Comparison of ENCODE assay signal across 1 cellular context in genomic region chr17:76131692-76132573, GRCh38.
TF ChIP-seq lines count a peak whose summit lies in the region.

No MANE protein-coding gene starts in this region.

TF ChIP-seq in HepG2, 621 proteins besides CTCF, POLR2A, EP300 and RAD21 (continued from another document and continues in another):
- TF ChIP-seq ZNF710 (CRISPR knock-in tag; IDR thresholded peaks at IDR 0.05; ENCODE audit: borderline replicate concordance) (no peak), AFF4 (CRISPR knock-in tag; IDR thresholded peaks at IDR 0.05) (no peak), ZNF570 (CRISPR knock-in tag; IDR thresholded peaks at IDR 0.05; ENCODE audit: borderline replicate concordance) (no peak), MED1 (CRISPR knock-in tag; IDR thresholded peaks at IDR 0.05) (peak; percentile 40; the same call in 1 of the 2 replicates), ZNF512B (CRISPR knock-in tag; IDR thresholded peaks at IDR 0.05; ENCODE audit: borderline replicate concordance) (no peak), ZNF232 (CRISPR knock-in tag; IDR thresholded peaks at IDR 0.05; ENCODE audit: borderline replicate concordance) (no peak), ZNF17 (CRISPR knock-in tag; IDR thresholded peaks at IDR 0.05) (no peak), ZNF691 (CRISPR knock-in tag; IDR thresholded peaks at IDR 0.05; ENCODE audit: borderline replicate concordance, low read depth) (no peak), PAXIP1 (CRISPR knock-in tag; conservative IDR thresholded peaks at IDR 0.05) (no peak; the same call in 1 of the 2 replicates), HMGXB4 (CRISPR knock-in tag; IDR thresholded peaks at IDR 0.05; ENCODE audit: borderline replicate concordance in 1 of 2, low read depth in 1 of 2) (peak in 1 of 2 experiments; percentile 9; a peak in 1 of 4 replicates), ZNF724P (CRISPR knock-in tag; IDR thresholded peaks at IDR 0.05; ENCODE audit: borderline replicate concordance) (no peak), MBD4 (IDR thresholded peaks at IDR 0.05; ENCODE audit: borderline replicate concordance, low read length) (no peak), ZSCAN21 (CRISPR knock-in tag; IDR thresholded peaks at IDR 0.05; ENCODE audit: borderline replicate concordance) (no peak), ZNF501 (CRISPR knock-in tag; IDR thresholded peaks at IDR 0.05) (no peak), TGIF2 (CRISPR knock-in tag; IDR thresholded peaks at IDR 0.05) (no peak), ZSCAN29 (CRISPR knock-in tag; conservative IDR thresholded peaks at IDR 0.05) (no peak), DDIT3 (CRISPR knock-in tag; IDR thresholded peaks at IDR 0.05) (no peak), RBAK (CRISPR knock-in tag; IDR thresholded peaks at IDR 0.05) (0 out of 2 replicates have a peak, but pooled peaks have one; percentile 19), ZNF256 (CRISPR knock-in tag; conservative IDR thresholded peaks at IDR 0.05) (no peak), ZSCAN31 (CRISPR knock-in tag; IDR thresholded peaks at IDR 0.05; ENCODE audit: low read depth) (0 out of 2 replicates have a peak, but pooled peaks have one; percentile 58), ZNF567 (CRISPR knock-in tag; IDR thresholded peaks at IDR 0.05; ENCODE audit: borderline replicate concordance) (no peak), AHR (CRISPR knock-in tag; IDR thresholded peaks at IDR 0.05) (no peak), FOXK1 (CRISPR knock-in tag; IDR thresholded peaks at IDR 0.05; ENCODE audit: borderline replicate concordance, low read depth) (no peak), ZNF280B (CRISPR knock-in tag; IDR thresholded peaks at IDR 0.05; ENCODE audit: borderline replicate concordance) (no peak), KAT7 (CRISPR knock-in tag; IDR thresholded peaks at IDR 0.05; ENCODE audit: borderline replicate concordance) (no peak), ZNF639 (CRISPR knock-in tag; conservative IDR thresholded peaks at IDR 0.05) (0 out of 2 replicates have a peak, but pooled peaks have one; percentile 32), HIC2 (CRISPR knock-in tag; IDR thresholded peaks at IDR 0.05; ENCODE audit: low read depth) (0 out of 2 replicates have a peak, but pooled peaks have one; percentile 44), ARID3A (IDR thresholded peaks at IDR 0.05; ENCODE audit: low read depth, low read length) (no peak), ZNF234 (CRISPR knock-in tag; conservative IDR thresholded peaks at IDR 0.05) (no peak), ZNF496 (CRISPR knock-in tag; IDR thresholded peaks at IDR 0.05; ENCODE audit: insufficient replicate concordance) (no peak), CBFB (CRISPR knock-in tag; IDR thresholded peaks at IDR 0.05) (peak; percentile 82), HDAC2 (CRISPR knock-in tag; IDR thresholded peaks at IDR 0.05) (0 out of 2 replicates have a peak, but pooled peaks have one; percentile 29), RARA (CRISPR knock-in tag; IDR thresholded peaks at IDR 0.05) (0 out of 2 replicates have a peak, but pooled peaks have one; percentile 22), PITX1 (CRISPR knock-in tag; IDR thresholded peaks at IDR 0.05) (peak; percentile 63; the same call in 1 of the 2 replicates)
